Comparison of ENCODE assay signal across 8 cellular contexts in the genomic region with DNA sequence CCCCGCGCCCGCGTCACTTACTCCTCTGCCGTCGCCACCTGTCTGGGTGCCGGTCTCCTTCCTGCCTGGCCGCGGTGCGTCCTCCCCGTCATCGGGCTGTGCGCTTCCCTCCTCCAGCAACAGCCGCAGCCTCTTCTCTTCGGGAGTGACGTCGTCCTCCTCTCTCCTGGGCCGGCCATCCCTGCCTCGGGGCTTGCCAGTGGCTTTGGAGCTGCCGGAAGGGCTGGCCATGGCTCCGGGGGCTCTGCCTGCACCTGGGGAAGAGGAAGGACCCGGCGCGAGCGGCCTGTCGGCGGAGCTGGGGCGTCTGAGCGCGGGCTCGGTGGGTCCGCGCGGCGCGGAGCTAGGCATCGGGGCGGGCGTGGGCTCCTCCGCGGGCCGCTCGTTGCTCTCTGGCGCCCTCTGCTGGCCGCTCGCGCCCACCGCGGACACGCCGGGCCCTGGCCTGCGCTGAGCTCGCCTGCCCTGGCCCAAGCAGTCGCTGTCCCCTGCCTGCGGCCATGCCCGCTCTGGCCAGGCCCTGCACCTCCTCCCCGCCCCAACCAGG. TPM values are rescaled to one million over a fixed set of nuclear protein-coding genes. Genes with fewer than 3 reads are reported as not detected.
A peak's percentile ranks its signal among the peaks of the same experiment; 100 is the strongest.
DNase-seq lines count a peak whose midpoint lies in the region; ATAC-seq and TF ChIP-seq lines count a peak whose summit lies in the region.
"Not testable (repeated sequence)": the region's sequence is repeated elsewhere in the genome, so short reads cannot be mapped to it uniquely, and the experiment has no call there.

No MANE protein-coding gene starts in this region.

- ATAC-seq in DND-41 (ENCODE audit: insufficient read depth, low read depth) (peak; percentile 84), Panc1 (peak; percentile 100)

- H3K9ac ChIP-seq in DND-41 (ENCODE audit: low read depth, low read length), result peak overlapping the region; percentile 41
- not testable (repeated sequence) for H3K9ac ChIP-seq in iPS-20b (ENCODE audit: low read depth, low read length); subcutaneous abdominal adipose tissue (ENCODE audit: low read length in 5 of 5)

- intact Hi-C loops in Panc1 (cut with micrococcal nuclease; ENCODE audit: unreplicated experiment); prostate gland (cut with DNase I): not testable (repeated sequence)

- H3K4me3 ChIP-seq in DND-41 (ENCODE audit: low read depth in 1 of 2, low read length in 2 of 2) (peak overlapping the region in 1 of 2 experiments; percentile 55; a peak in 2 of 4 replicates), Panc1 (ENCODE audit: low read depth in 2 of 2, low read length in 2 of 2) (peak overlapping the region; percentile 38 to 54), choroid plexus epithelial cell (ENCODE audit: low read depth, low read length) (peak overlapping the region; percentile 49), iPS-20b (ENCODE audit: low read length) (peak overlapping the region; percentile 64), prostate gland (peak overlapping the region; percentile 37 to 52), subcutaneous abdominal adipose tissue (ENCODE audit: low read depth in 1 of 5, low read length in 5 of 5) (peak overlapping the region in 4 of 5 donors; percentile 37 to 63 (median 48))

- CTCF ChIA-PET in Panc1 (lab: Charles Lee), result interaction anchor here (0.6 to 1.3 kb wide), 8 partner anchors 8 to 1911 kb away, joined by 3 to 5 read pairs (median 3); partner anchors contain the start of gene ALDH3B1

- not testable (repeated sequence) for H3K9me3 ChIP-seq in DND-41 (ENCODE audit: insufficient read depth, low read length, severe bottlenecking); Panc1 (ENCODE audit: control insufficient read depth, insufficient read depth, low read depth, low read length); iPS-20b (ENCODE audit: insufficient read depth, low read depth, low read length); prostate gland; subcutaneous abdominal adipose tissue (ENCODE audit: control insufficient read depth in 5 of 5, low read length in 5 of 5)

- not testable (repeated sequence) for H4K20me1 ChIP-seq in DND-41 (ENCODE audit: insufficient read depth, low read length)

- H3K4me1 ChIP-seq in DND-41 (ENCODE audit: insufficient read depth, low read length); Panc1 (ENCODE audit: control insufficient read depth, insufficient read depth, low read length); iPS-20b (ENCODE audit: insufficient read depth, low read length); prostate gland (replicated peaks); subcutaneous abdominal adipose tissue (ENCODE audit: control insufficient read depth in 5 of 5, insufficient read depth in 5 of 5, low read length in 5 of 5): not testable (repeated sequence)

- DNase-seq in DND-41 (peak; percentile 68), LHCN-M2 (ENCODE audit: low read depth) (peak; percentile 40), choroid plexus epithelial cell (ENCODE audit: low read depth) (peak; percentile 48), prostate gland (ENCODE audit: low spot score) (peak; percentile 62)
- DNase-seq in Panc1 (ENCODE audit: low read depth, low spot score), result not testable (repeated sequence)
- DNase-seq in activated CD8-positive, alpha-beta memory T cell treated with anti-CD3 and anti-CD28 coated beads for 4 hours (ENCODE audit: low read depth in 2 of 2), result peak; percentile 31 to 54

- WGBS in prostate gland, result 0% methylated on average over 2 of the region's 57 CpGs

- peak overlapping the region; percentile 77 for H3K4me2 ChIP-seq in DND-41 (ENCODE audit: insufficient read depth, low read length)

- H3K27me3 ChIP-seq in DND-41 (ENCODE audit: insufficient read depth, low read length, poor library complexity); Panc1 (ENCODE audit: control insufficient read depth, insufficient read depth, low read length); prostate gland (replicated peaks; ENCODE audit: insufficient read depth); subcutaneous abdominal adipose tissue (ENCODE audit: control insufficient read depth in 5 of 5, insufficient read depth in 4 of 5, low read length in 5 of 5): not testable (repeated sequence)
- peaks cover 26% of the 10 kb centered on the region for H3K27me3 ChIP-seq in iPS-20b (ENCODE audit: insufficient read depth, low read length)

- not testable (repeated sequence) for H3K79me2 ChIP-seq in DND-41 (ENCODE audit: insufficient read depth, low read length)

- in situ Hi-C loops in Panc1 (cut with HindIII; ENCODE audit: low pct_unique_long_range_greater_than_20kb, low sequenced_read_pairs), result not testable (repeated sequence)

- not testable (repeated sequence) for H3K27ac ChIP-seq in DND-41 (ENCODE audit: low read length); Panc1 (ENCODE audit: low read length); iPS-20b (ENCODE audit: low read length); subcutaneous abdominal adipose tissue (ENCODE audit: low read depth, low read length)
- H3K27ac ChIP-seq in prostate gland, result peak overlapping the region; percentile 53 to 56

- not testable (repeated sequence) for TF ChIP-seq POLR2A in prostate gland (IDR thresholded peaks at IDR 0.05)

- POLR2A ChIA-PET in Panc1 (lab: Charles Lee), result not testable (repeated sequence)

- not testable (repeated sequence) for H3K36me3 ChIP-seq in DND-41 (ENCODE audit: insufficient read depth, low read length); Panc1 (ENCODE audit: control insufficient read depth, insufficient read depth, low read length); iPS-20b (ENCODE audit: insufficient read depth, low read depth, low read length); prostate gland; subcutaneous abdominal adipose tissue (ENCODE audit: control insufficient read depth in 5 of 5, insufficient read depth in 5 of 5, low read length in 5 of 5)

- not testable (repeated sequence) for BruUV-seq in Panc1 (replicated peaks; lab: Mats Ljungman, UMichigan)

- TF ChIP-seq CTCF in DND-41 (IDR thresholded peaks at IDR 0.05; ENCODE audit: borderline replicate concordance, extremely low read depth, low read length, poor library complexity, severe bottlenecking) (peak; percentile 73), Panc1 (IDR thresholded peaks at IDR 0.05) (peak; percentile 87), choroid plexus epithelial cell (conservative IDR thresholded peaks at IDR 0.05; ENCODE audit: low read depth, low read length) (peak; percentile 45), prostate gland (IDR thresholded peaks at IDR 0.05) (peak; percentile 61 to 77 (median 71))

- H2AFZ ChIP-seq in DND-41 (ENCODE audit: low read depth, low read length), result peak overlapping the region; percentile 72

RNA-seq across cellular contexts. Expression of gene UNC93B1, which starts 48.4 kb away (rescaled TPM):
- total RNA-seq in LHCN-M2 (2014; rRNA removed) (18.0 and 21.9 TPM in 2 replicates), Panc1 (2021; ENCODE audit: unreplicated experiment) (54.1 TPM), prostate gland (10 to 100 TPM; 31.5 to 41.7 TPM)
- 15.2 TPM for polyA plus RNA-seq in LHCN-M2 (2012)
- 74.9 TPM for polyA plus RNA-seq in Panc1 (2012; ENCODE audit: insufficient read length)

RNA-seq across cellular contexts. Expression of gene ALDH3B1, which starts 54.6 kb away (rescaled TPM):
- 59.0 and 60.2 TPM in 2 replicates for total RNA-seq in LHCN-M2 (2014; rRNA removed)
- polyA plus RNA-seq in LHCN-M2 (2012), result 61.5 TPM
- total RNA-seq in Panc1 (2021; ENCODE audit: unreplicated experiment), result 18.3 TPM
- 25.3 TPM for polyA plus RNA-seq in Panc1 (2012; ENCODE audit: insufficient read length)
- total RNA-seq in prostate gland, result 1 to 10 TPM; 7.2 to 7.9 TPM
